ENCODE assay signal across 17 cellular contexts in the genomic region with DNA sequence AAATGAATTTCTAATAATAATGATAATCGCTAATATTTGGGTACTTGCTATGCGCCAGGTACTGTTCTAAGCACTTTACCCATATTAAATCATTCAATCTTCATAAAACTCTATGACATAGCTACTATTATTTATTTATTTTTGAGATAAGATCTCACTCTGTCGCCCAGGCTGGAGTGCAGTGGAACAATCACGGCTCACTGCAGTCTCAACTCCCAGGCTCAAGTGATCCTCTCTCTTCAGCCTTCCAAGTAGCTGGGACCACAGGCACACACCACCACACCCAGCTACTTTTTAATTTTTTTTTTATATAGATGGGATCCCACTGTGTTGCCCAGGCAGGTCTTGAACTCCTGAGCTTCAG. TPM values are rescaled to one million over a fixed set of nuclear protein-coding genes. Genes with fewer than 3 reads are reported as not detected.
DNase-seq lines count a peak whose midpoint lies in the region; ATAC-seq and TF ChIP-seq lines count a peak whose summit lies in the region.
"Had no signal": no experiment of that assay in that cellular context is flagged by ENCODE, and none has a peak within 500 bp of the region (broad histone marks: within the 10 kb centered on the region; RNA-seq: fewer than 3 reads in every experiment).

No MANE protein-coding gene starts in this region.

- H3K27me3 ChIP-seq in ACC112 (ENCODE audit: insufficient read depth, low read length) (no peaks in the 10 kb centered on the region), Panc1 (ENCODE audit: control insufficient read depth, insufficient read depth, low read length) (no peaks in the 10 kb centered on the region), mesenchymal stem cell (ENCODE audit: control insufficient read depth in 1 of 2, insufficient read depth in 1 of 2, low read length in 2 of 2) (no peaks in the 10 kb centered on the region), suprapubic skin (no peaks in the 10 kb centered on the region), BE2C (no peaks in the 10 kb centered on the region)
- H3K27me3 ChIP-seq: BLaER1 treated with 17β-estradiol and CSF1 and Interleukin-3, amounts not matched to agents 10 nM and 100 nM; MG63 had no signal

- no TSS peak for BruUV-seq in Panc1 (replicated peaks; lab: Mats Ljungman, UMichigan)

- no peak overlapping the region for H3K4ac ChIP-seq in mesenchymal stem cell (ENCODE audit: low read depth in 1 of 2, low read length in 2 of 2)

- H3K4me3 ChIP-seq in ACC112 (ENCODE audit: low read depth, low read length) (no peak overlapping the region), Panc1 (ENCODE audit: low read depth in 2 of 2, low read length in 2 of 2) (no peak overlapping the region), mesenchymal stem cell (ENCODE audit: insufficient read depth in 1 of 2, low read depth in 1 of 2, low read length in 2 of 2) (no peak overlapping the region), suprapubic skin (no peak overlapping the region), BE2C (ENCODE audit: low read depth, low read length) (no peak overlapping the region)
- H3K4me3 ChIP-seq: BLaER1 treated with 17β-estradiol and CSF1 and Interleukin-3, amounts not matched to agents 10 nM and 100 nM; K562; MG63 had no signal

- H3K27ac ChIP-seq in ACC112 (ENCODE audit: low read depth, low read length) (peak overlapping the region; percentile 34), Panc1 (ENCODE audit: low read length) (no peak overlapping the region), mesenchymal stem cell (ENCODE audit: low read length, poor library complexity, severe bottlenecking) (no peak overlapping the region), suprapubic skin (no peak overlapping the region)
- H3K27ac ChIP-seq: BLaER1 treated with 17β-estradiol and CSF1 and Interleukin-3, amounts not matched to agents 10 nM and 100 nM had no signal

- no peak overlapping the region for H2AK5ac ChIP-seq in mesenchymal stem cell (ENCODE audit: low read length, severe bottlenecking)

- no peak for TF ChIP-seq POLR2A in suprapubic skin (IDR thresholded peaks at IDR 0.05)

- CTCF ChIA-PET in Panc1 (lab: Charles Lee): no interaction called here

- H3K4me2 ChIP-seq in mesenchymal stem cell (ENCODE audit: low read length, poor library complexity, severe bottlenecking): no peak overlapping the region
- H3K4me2 ChIP-seq: BLaER1 treated with 17β-estradiol and CSF1 and Interleukin-3, amounts not matched to agents 10 nM and 100 nM had no signal

- H4K8ac ChIP-seq in mesenchymal stem cell (ENCODE audit: low read length): no peak overlapping the region

- no peak overlapping the region for H3K23ac ChIP-seq in mesenchymal stem cell (ENCODE audit: low read length in 2 of 2)

- TF ChIP-seq EP300 in suprapubic skin (IDR thresholded peaks at IDR 0.05): no peak

- H2BK120ac ChIP-seq in mesenchymal stem cell (ENCODE audit: low read depth, low read length): no peak overlapping the region

- H2BK15ac ChIP-seq in mesenchymal stem cell (ENCODE audit: low read depth, poor library complexity, severe bottlenecking): no peak overlapping the region

- POLR2A ChIA-PET in Panc1 (lab: Charles Lee): interaction anchor here (0.6 kb wide), 1 partner anchor 189 kb away, joined by 7 read pairs; no protein-coding TSS in a partner anchor

- no peak overlapping the region for H2BK5ac ChIP-seq in mesenchymal stem cell (ENCODE audit: low read depth, low read length, poor library complexity, severe bottlenecking)

- peaks cover 16% of the 10 kb centered on the region for H3K4me1 ChIP-seq in ACC112 (ENCODE audit: control insufficient read depth, insufficient read depth, low read length, unreplicated experiment)
- H3K4me1 ChIP-seq in Panc1 (ENCODE audit: control insufficient read depth, insufficient read depth, low read length): peaks cover 4% of the 10 kb centered on the region; the same call in 1 of the 2 replicates
- no peaks in the 10 kb centered on the region for H3K4me1 ChIP-seq in mesenchymal stem cell (ENCODE audit: control insufficient read depth, insufficient read depth, low read depth, low read length)
- no peaks in the 10 kb centered on the region for H3K4me1 ChIP-seq in suprapubic skin
- no peaks in the 10 kb centered on the region for H3K4me1 ChIP-seq in BE2C
- H3K4me1 ChIP-seq: BLaER1 treated with 17β-estradiol and CSF1 and Interleukin-3, amounts not matched to agents 10 nM and 100 nM had no signal

- peak; percentile 71 for DNase-seq in ELR (ENCODE audit: low read depth)
- DNase-seq in Panc1 (ENCODE audit: low read depth, low spot score): no peak
- DNase-seq in mesenchymal stem cell: no peak
- no peak for DNase-seq in suprapubic skin (ENCODE audit: low spot score in 2 of 2)
- no peak for DNase-seq in BE2C
- no peak for DNase-seq in Kasumi-1 (lab: John Stamatoyannopoulos, UW)
- DNase-seq: CD4-positive, alpha-beta T cell; GF-D8; MG63; NCI-H2029; NCI-H69; SHP77 treated with DMSO at 0.1 percent for 48 hours; SW 1271 had no signal

- H3K36me3 ChIP-seq in ACC112 (ENCODE audit: insufficient read depth, low read length) (no peaks in the 10 kb centered on the region), Panc1 (ENCODE audit: control insufficient read depth, insufficient read depth, low read length) (no peaks in the 10 kb centered on the region), mesenchymal stem cell (ENCODE audit: control insufficient read depth in 1 of 2, insufficient read depth in 2 of 2, low read depth in 1 of 2, low read length in 2 of 2) (peaks cover 0 to 3% of the 10 kb centered on the region in 2 experiments), suprapubic skin (peaks cover 4% of the 10 kb centered on the region), BE2C (no peaks in the 10 kb centered on the region)
- H3K36me3 ChIP-seq: MG63 had no signal

- peaks cover 34% of the 10 kb centered on the region for H3K79me1 ChIP-seq in mesenchymal stem cell (replicated peaks; ENCODE audit: low read length, poor library complexity, severe bottlenecking)

- peaks cover 4% of the 10 kb centered on the region; the same call in 1 of the 2 replicates for H3K9me3 ChIP-seq in Panc1 (ENCODE audit: control insufficient read depth, insufficient read depth, low read depth, low read length)
- H3K9me3 ChIP-seq in mesenchymal stem cell (ENCODE audit: control insufficient read depth, low read length): peaks cover 19% of the 10 kb centered on the region
- H3K9me3 ChIP-seq in suprapubic skin: peaks cover 11% of the 10 kb centered on the region
- H3K9me3 ChIP-seq in BE2C: peaks cover 4% of the 10 kb centered on the region; the same call in 1 of the 2 replicates

- ATAC-seq in Panc1: peak; percentile 58; the same call in 1 of the 2 replicates
- ATAC-seq: K562 had no signal

- H3K9ac ChIP-seq in mesenchymal stem cell (ENCODE audit: low read length): peak overlapping the region; percentile 56
- H3K9ac ChIP-seq: BLaER1 treated with 17β-estradiol and CSF1 and Interleukin-3, amounts not matched to agents 10 nM and 100 nM had no signal

- no peak overlapping the region for H2BK12ac ChIP-seq in mesenchymal stem cell (ENCODE audit: low read length in 2 of 2)

- 46% methylated on average over 2 of the region's 4 CpGs for WGBS in mesenchymal stem cell
- WGBS in suprapubic skin: 83% methylated on average over 4 of the region's 4 CpGs

- in situ Hi-C loops in Panc1 (cut with HindIII; ENCODE audit: low pct_unique_long_range_greater_than_20kb, low sequenced_read_pairs): no loop called here

- TF ChIP-seq CTCF in Panc1 (IDR thresholded peaks at IDR 0.05) (no peak), suprapubic skin (IDR thresholded peaks at IDR 0.05) (no peak), BE2C (IDR thresholded peaks at IDR 0.05; ENCODE audit: low read depth, low read length) (no peak)

- H2AFZ ChIP-seq in ACC112 (ENCODE audit: low read length, unreplicated experiment): no peak overlapping the region
- no peak overlapping the region for H2AFZ ChIP-seq in mesenchymal stem cell (ENCODE audit: low read depth, low read length)

- peaks cover 4% of the 10 kb centered on the region for H3K79me2 ChIP-seq in ACC112 (ENCODE audit: control insufficient read depth, insufficient read depth, low read length, unreplicated experiment)

- intact Hi-C loops in Panc1 (cut with micrococcal nuclease; ENCODE audit: unreplicated experiment): no loop called here

- H3K18ac ChIP-seq in mesenchymal stem cell (ENCODE audit: low read depth in 1 of 2, low read length in 2 of 2): no peak overlapping the region

- H4K91ac ChIP-seq in mesenchymal stem cell (ENCODE audit: low read length): no peak overlapping the region

- no peak overlapping the region for H3K14ac ChIP-seq in mesenchymal stem cell (ENCODE audit: low read length in 2 of 2)

RNA-seq across cellular contexts. Expression of gene PDSS2, which starts 15.5 kb away (rescaled TPM):
- total RNA-seq in Panc1 (2021; ENCODE audit: unreplicated experiment): 17.7 TPM
- polyA plus RNA-seq in Panc1 (2012; ENCODE audit: insufficient read length): 10.6 TPM
- 8.4 TPM for polyA plus RNA-seq in mesenchymal stem cell (2013, experiment 1 of 2)
- 8.9 TPM for polyA plus RNA-seq in mesenchymal stem cell (2013, experiment 2 of 2)
- 10 to 100 TPM in 3 of 4 donors, 1 to 10 TPM in 1; 4.3 to 14.7 (median 12.1) TPM for total RNA-seq in suprapubic skin
- 6.7 TPM for polyA plus RNA-seq in BE2C (2012; ENCODE audit: insufficient read depth, insufficient read length, low read depth)

RNA-seq across cellular contexts. Expression of gene SOBP, which starts 46.0 kb away (rescaled TPM):
- 9.0 TPM for total RNA-seq in Panc1 (2021; ENCODE audit: unreplicated experiment)
- polyA plus RNA-seq in Panc1 (2012; ENCODE audit: insufficient read length): 10.0 TPM
- polyA plus RNA-seq in mesenchymal stem cell (2013, experiment 1 of 2): 7.3 TPM
- polyA plus RNA-seq in mesenchymal stem cell (2013, experiment 2 of 2): 7.3 TPM
- 1 to 10 TPM in 1 of 4 donors, under 1 TPM in 3; 0.26 to 1.5 (median 0.55) TPM for total RNA-seq in suprapubic skin
- 28.5 TPM for polyA plus RNA-seq in BE2C (2012; ENCODE audit: insufficient read depth, insufficient read length, low read depth)
- total RNA-seq: A172 had no signal
- polyA plus RNA-seq: K562 had no signal
